21 cellular contexts compared by ENCODE assay signal in genomic region chr17:35236821-35237220, GRCh38. TPM values are rescaled to one million over a fixed set of nuclear protein-coding genes. Genes with fewer than 3 reads are reported as not detected.
DNase-seq lines count a peak whose midpoint lies in the region; ATAC-seq, FAIRE-seq and TF ChIP-seq lines count a peak whose summit lies in the region.
"Had no signal": no experiment of that assay in that cellular context is flagged by ENCODE, and none has a peak within 500 bp of the region (broad histone marks: within the 10 kb centered on the region; RNA-seq: fewer than 3 reads in every experiment).

No MANE protein-coding gene starts in this region.

- peaks cover 0 to 15% (median 7%) of the 10 kb centered on the region in 3 donors for H3K36me3 Mint-ChIP-seq in CD8-positive, alpha-beta memory T cell
- peaks cover 72% of the 10 kb centered on the region for H3K36me3 Mint-ChIP-seq in activated CD8-positive, alpha-beta T cell treated with anti-CD3 and anti-CD28 coated beads, Interleukin-2, amount 10 ng/mL, durations not matched to agents 7 days and 5 days (ENCODE audit: low read depth)
- no peaks in the 10 kb centered on the region for H3K36me3 Mint-ChIP-seq in stimulated activated naive B cell treated with anti-CD40 and anti-IgM and Interleukin-4, amounts not matched to agents 10 μg/mL and 1 μg/mL and 100 μg/mL, for 72 hours

- no peak overlapping the region for H3K4me2 ChIP-seq in keratinocyte (ENCODE audit: control insufficient read depth, extremely low read depth, insufficient read depth, low read depth, low read length)
- H3K4me2 ChIP-seq: A549 had no signal

- no peaks in the 10 kb centered on the region for H3K9me1 ChIP-seq in keratinocyte (ENCODE audit: control insufficient read depth, extremely low read depth, insufficient read depth, low read length)

- H3K4me1 ChIP-seq in CD8-positive, alpha-beta memory T cell (ENCODE audit: insufficient read depth, low read length) = peaks cover 62% of the 10 kb centered on the region
- H3K4me1 ChIP-seq in keratinocyte (ENCODE audit: control insufficient read depth, extremely low read depth, insufficient read depth, low read length) = peaks cover 27% of the 10 kb centered on the region

- FAIRE-seq in keratinocyte (lab: Jason Lieb, UNC) = peak; percentile 20
- FAIRE-seq: A549, K562 had no signal

- H3K27me3 ChIP-seq in CD8-positive, alpha-beta memory T cell (ENCODE audit: insufficient read depth, low read length, poor library complexity, severe bottlenecking) = no peaks in the 10 kb centered on the region
- no peaks in the 10 kb centered on the region for H3K27me3 ChIP-seq in keratinocyte (ENCODE audit: control insufficient read depth, extremely low read depth, insufficient read depth, low read length)
- H3K27me3 ChIP-seq: SJSA1 had no signal

- no peak overlapping the region for H3K27ac ChIP-seq in CD8-positive, alpha-beta memory T cell (ENCODE audit: low read depth, low read length)
- no peak overlapping the region for H3K27ac ChIP-seq in keratinocyte (ENCODE audit: control insufficient read depth, insufficient read depth, low read length)
- H3K27ac ChIP-seq: A549, SJSA1 had no signal

- H3K36me3 ChIP-seq in CD8-positive, alpha-beta memory T cell (ENCODE audit: insufficient read depth, low read length) = no peaks in the 10 kb centered on the region
- H3K36me3 ChIP-seq in keratinocyte (ENCODE audit: control insufficient read depth in 2 of 2, extremely low read depth in 1 of 2, insufficient read depth in 2 of 2, low read length in 2 of 2) = no peaks in the 10 kb centered on the region
- H3K36me3 ChIP-seq: SJSA1 had no signal

- no peak overlapping the region for H3K9ac ChIP-seq in keratinocyte (ENCODE audit: control insufficient read depth, extremely low read depth, insufficient read depth, low read length)

- H4K20me1 ChIP-seq in keratinocyte (ENCODE audit: control insufficient read depth, extremely low read depth, insufficient read depth, low read length) = no peaks in the 10 kb centered on the region

- H3K9me3 Mint-ChIP-seq in CD8-positive, alpha-beta memory T cell = no peaks in the 10 kb centered on the region
- no peaks in the 10 kb centered on the region for H3K9me3 Mint-ChIP-seq in activated CD8-positive, alpha-beta T cell treated with anti-CD3 and anti-CD28 coated beads, Interleukin-2, amount 10 ng/mL, durations not matched to agents 7 days and 5 days (ENCODE audit: insufficient read depth)
- H3K9me3 Mint-ChIP-seq in stimulated activated naive B cell treated with anti-CD40 and anti-IgM and Interleukin-4, amounts not matched to agents 10 μg/mL and 1 μg/mL and 100 μg/mL, for 72 hours = peaks cover 0 to 3% of the 10 kb centered on the region in 2 donors

- dilution Hi-C loops in keratinocyte (cut with MboI; ENCODE audit: extremely low pct_ligation_motif_present, low sequenced_read_pairs) = no loop called here

- H3K79me2 ChIP-seq in keratinocyte (ENCODE audit: control insufficient read depth, insufficient read depth, low read length) = peaks cover 2% of the 10 kb centered on the region

- DNase-seq in AG10803 (ENCODE audit: low read depth) = peak; percentile 47
- DNase-seq in CD8-positive, alpha-beta memory T cell = no peak
- no peak for DNase-seq in activated CD8-positive, alpha-beta T cell treated with anti-CD3 and anti-CD28 coated beads, Interleukin-2, amount 10 ng/mL, durations not matched to agents 7 days and 5 days
- DNase-seq in keratinocyte (ENCODE audit: low read depth, low spot score) = no peak
- DNase-seq in stimulated activated naive B cell treated with anti-CD40 and anti-IgM and Interleukin-4, amounts not matched to agents 10 μg/mL and 1 μg/mL and 100 μg/mL, for 72 hours = no peak
- DNase-seq: AML-193, DMS153, NCI-H1048, NCI-H1694, NCI-H2107, NCI-H345, NCI-H526 treated with DMSO at 0.1 percent for 48 hours, RPMI8226 had no signal

- no peak for ATAC-seq in activated CD8-positive, alpha-beta T cell treated with anti-CD3 and anti-CD28 coated beads, Interleukin-2, amount 10 ng/mL, durations not matched to agents 7 days and 5 days
- ATAC-seq in GM21619 (IDR thresholded peaks at IDR 0.05; ENCODE audit: unreplicated experiment) = no peak
- ATAC-seq in HG03571 (IDR thresholded peaks at IDR 0.05; ENCODE audit: unreplicated experiment) = no peak
- no peak for ATAC-seq in GM19351 (IDR thresholded peaks at IDR 0.05; ENCODE audit: unreplicated experiment)
- no peak for ATAC-seq in stimulated activated naive B cell treated with anti-CD40 and anti-IgM and Interleukin-4, amounts not matched to agents 10 μg/mL and 1 μg/mL and 100 μg/mL, for 72 hours (replicated peaks)
- ATAC-seq: A549, HCT116, K562 had no signal

- H3K4me3 ChIP-seq in AG10803 (ENCODE audit: low read length) (no peak overlapping the region), keratinocyte (ENCODE audit: control insufficient read depth in 2 of 3, extremely low read depth in 1 of 3, insufficient read depth in 2 of 3, low read depth in 1 of 3, low read length in 3 of 3) (no peak overlapping the region)
- peak overlapping the region; percentile 39 for H3K4me3 ChIP-seq in CD8-positive, alpha-beta memory T cell (ENCODE audit: low read length)
- H3K4me3 ChIP-seq: A549, K562, SJSA1 had no signal

- CTCF ChIA-PET in CD8-positive, alpha-beta memory T cell (lab: Charles Lee) = interaction anchor here (1.1 to 1.4 kb wide), 2 partner anchors 9 to 510 kb away, joined by 3 to 4 read pairs; no protein-coding TSS in a partner anchor
- CTCF ChIA-PET in activated CD8-positive, alpha-beta T cell treated with anti-CD3 and anti-CD28 coated beads, Interleukin-2, amount 10 ng/mL, durations not matched to agents 7 days and 5 days (lab: Charles Lee) = interaction anchor here (0.8 to 2.9 kb wide), 5 partner anchors 9 to 511 kb away, joined by 3 to 15 read pairs (median 9); no protein-coding TSS in a partner anchor

- POLR2A ChIA-PET in CD8-positive, alpha-beta memory T cell (lab: Charles Lee) = interaction anchor here (7.9 kb wide), 1 partner anchor 22 kb away, joined by 68 read pairs; no protein-coding TSS in a partner anchor
- POLR2A ChIA-PET in activated CD8-positive, alpha-beta T cell treated with anti-CD3 and anti-CD28 coated beads, Interleukin-2, amount 10 ng/mL, durations not matched to agents 7 days and 5 days (lab: Charles Lee) = interaction anchor here (0.6 to 8.6 kb wide), 4 partner anchors 9 to 122 kb away, joined by 3 to 335 read pairs (median 4); no protein-coding TSS in a partner anchor

- no peak overlapping the region for H2AFZ ChIP-seq in keratinocyte (ENCODE audit: control insufficient read depth, low read length)

- TF ChIP-seq CTCF in AG10803 (conservative IDR thresholded peaks at IDR 0.05; ENCODE audit: low read length) (no peak), keratinocyte (optimal IDR thresholded peaks at IDR 0.05 in 1 of 3, IDR thresholded peaks at IDR 0.05 in 1 of 3, conservative IDR thresholded peaks at IDR 0.05 in 1 of 3; ENCODE audit: extremely low read depth in 1 of 3, insufficient read depth in 2 of 3, low read length in 3 of 3) (no peak)

- no peaks in the 10 kb centered on the region for H3K9me3 ChIP-seq in CD8-positive, alpha-beta memory T cell (ENCODE audit: low read length)
- no peaks in the 10 kb centered on the region for H3K9me3 ChIP-seq in keratinocyte (ENCODE audit: control insufficient read depth, low read depth, low read length)
- H3K9me3 ChIP-seq: A549, SJSA1 had no signal

- no peaks in the 10 kb centered on the region for H3K27me3 Mint-ChIP-seq in CD8-positive, alpha-beta memory T cell
- no peaks in the 10 kb centered on the region for H3K27me3 Mint-ChIP-seq in activated CD8-positive, alpha-beta T cell treated with anti-CD3 and anti-CD28 coated beads, Interleukin-2, amount 10 ng/mL, durations not matched to agents 7 days and 5 days (ENCODE audit: low read depth)
- peaks cover 19% of the 10 kb centered on the region in 2 donors for H3K27me3 Mint-ChIP-seq in stimulated activated naive B cell treated with anti-CD40 and anti-IgM and Interleukin-4, amounts not matched to agents 10 μg/mL and 1 μg/mL and 100 μg/mL, for 72 hours

- peaks cover 69 to 86% (median 70%) of the 10 kb centered on the region in 3 donors for H3K4me1 Mint-ChIP-seq in CD8-positive, alpha-beta memory T cell
- peaks cover 58% of the 10 kb centered on the region for H3K4me1 Mint-ChIP-seq in activated CD8-positive, alpha-beta T cell treated with anti-CD3 and anti-CD28 coated beads, Interleukin-2, amount 10 ng/mL, durations not matched to agents 7 days and 5 days (ENCODE audit: low read depth)
- H3K4me1 Mint-ChIP-seq in stimulated activated naive B cell treated with anti-CD40 and anti-IgM and Interleukin-4, amounts not matched to agents 10 μg/mL and 1 μg/mL and 100 μg/mL, for 72 hours = peaks cover 7 to 21% of the 10 kb centered on the region in 2 donors

- H3K27ac Mint-ChIP-seq in CD8-positive, alpha-beta memory T cell = peak overlapping the region in 7 of 8 donors; percentile 49 to 100 (median 86)
- H3K27ac Mint-ChIP-seq in activated CD8-positive, alpha-beta T cell treated with anti-CD3 and anti-CD28 coated beads, Interleukin-2, amount 10 ng/mL, durations not matched to agents 7 days and 5 days = peak overlapping the region; percentile 28
- H3K27ac Mint-ChIP-seq in stimulated activated naive B cell treated with anti-CD40 and anti-IgM and Interleukin-4, amounts not matched to agents 10 μg/mL and 1 μg/mL and 100 μg/mL, for 72 hours = no peak overlapping the region

- H3K4me3 Mint-ChIP-seq in CD8-positive, alpha-beta memory T cell = peak overlapping the region in 2 of 7 donors; percentile 14 to 30
- no peak overlapping the region for H3K4me3 Mint-ChIP-seq in activated CD8-positive, alpha-beta T cell treated with anti-CD3 and anti-CD28 coated beads, Interleukin-2, amount 10 ng/mL, durations not matched to agents 7 days and 5 days
- H3K4me3 Mint-ChIP-seq in stimulated activated naive B cell treated with anti-CD40 and anti-IgM and Interleukin-4, amounts not matched to agents 10 μg/mL and 1 μg/mL and 100 μg/mL, for 72 hours = no peak overlapping the region

RNA-seq across cellular contexts. Expression of gene SLFN5, which starts 6.1 kb away (rescaled TPM):
- 10 to 100 TPM; 28.6 to 30.2 TPM for total RNA-seq in CD8-positive, alpha-beta memory T cell
- 158 TPM for polyA plus RNA-seq in CD8-positive, alpha-beta memory T cell
- total RNA-seq in activated CD8-positive, alpha-beta T cell treated with anti-CD3 and anti-CD28 coated beads, Interleukin-2, amount 10 ng/mL, durations not matched to agents 7 days and 5 days = 100 to 1,000 TPM; 209 to 212 TPM
- polyA plus RNA-seq in keratinocyte = 51.4 to 101 TPM (median 79.9 TPM) in 3 replicates
- 38.9 TPM for polyA plus RNA-seq in keratinocyte (2011; ENCODE audit: low read depth)
- polyA plus RNA-seq in keratinocyte (2011; cell fraction: cytosol; rRNA removed) = 33.9 and 61.9 TPM in 2 replicates
- 64.9 and 82.1 TPM in 2 replicates for polyA plus RNA-seq in keratinocyte (2011; cell fraction: nucleus; rRNA removed)
- polyA plus RNA-seq in keratinocyte (2012; ENCODE audit: low replicate concordance) = 26.7 and 74.4 TPM in 2 replicates
- polyA minus RNA-seq in keratinocyte = 53.5 to 129 TPM (median 69.1 TPM) in 3 replicates
- polyA minus RNA-seq in keratinocyte (2011; cell fraction: cytosol; rRNA and poly(A)+ RNA removed) = 30.3 TPM
- 66.7 and 149 TPM in 2 replicates for polyA minus RNA-seq in keratinocyte (2011; cell fraction: nucleus; rRNA and poly(A)+ RNA removed)

RNA-seq across cellular contexts. Expression of gene SLC35G3, which starts 42.6 kb away (rescaled TPM):
- total RNA-seq in CD8-positive, alpha-beta memory T cell = not detected
- polyA plus RNA-seq in CD8-positive, alpha-beta memory T cell = not detected
- not detected for total RNA-seq in activated CD8-positive, alpha-beta T cell treated with anti-CD3 and anti-CD28 coated beads, Interleukin-2, amount 10 ng/mL, durations not matched to agents 7 days and 5 days
- polyA plus RNA-seq in keratinocyte = not detected in 3 replicates
- not detected for polyA plus RNA-seq in keratinocyte (2011; ENCODE audit: low read depth)
- not detected in 2 replicates for polyA plus RNA-seq in keratinocyte (2011; cell fraction: cytosol; rRNA removed)
- not detected in 2 replicates for polyA plus RNA-seq in keratinocyte (2011; cell fraction: nucleus; rRNA removed)
- not detected in 2 replicates for polyA plus RNA-seq in keratinocyte (2012; ENCODE audit: low replicate concordance)
- polyA minus RNA-seq in keratinocyte = not detected in 3 replicates
- polyA minus RNA-seq in keratinocyte (2011; cell fraction: cytosol; rRNA and poly(A)+ RNA removed) = not detected
- polyA minus RNA-seq in keratinocyte (2011; cell fraction: nucleus; rRNA and poly(A)+ RNA removed) = not detected in 2 replicates
- total RNA-seq: K562, OCI-LY7, SJSA1 had no signal
- polyA plus RNA-seq: A549, K562 had no signal

Comparison
In these comparisons a context has a peak if more than half of its experiments do, and no peak if none do; other contexts are left out.
1. RNA of gene SLFN5, which starts 6.1 kb away (total RNA-seq): 209 to 212 TPM in activated CD8-positive, alpha-beta T cell treated with anti-CD3 and anti-CD28 coated beads, Interleukin-2, amount 10 ng/mL, durations not matched to agents 7 days and 5 days; 28.6 to 30.2 TPM in CD8-positive, alpha-beta memory T cell; every median in the first group is over 4 times any median in the second.